Comparison of ENCODE assay signal across 1 cellular context in genomic region chr1:53982034-53982761, GRCh38.
TF ChIP-seq lines count a peak whose summit lies in the region.

No MANE protein-coding gene starts in this region.

TF ChIP-seq in K562, 482 proteins besides CTCF, POLR2A, EP300 and RAD21 (continued from another document):
- TF ChIP-seq RBBP5 (IDR thresholded peaks at IDR 0.05; ENCODE audit: borderline replicate concordance, insufficient read depth, low read length, poor library complexity, severe bottlenecking) (peak; percentile 65), ZNF584 (CRISPR knock-in tag; IDR thresholded peaks at IDR 0.05; ENCODE audit: low read depth) (0 out of 2 replicates have a peak, but pooled peaks have one; percentile 31), NFRKB (IDR thresholded peaks at IDR 0.05; ENCODE audit: low read depth) (peak; percentile 34; the same call in 1 of the 2 replicates), NRF1 (conservative IDR thresholded peaks at IDR 0.05 in 1 of 2, IDR thresholded peaks at IDR 0.05 in 1 of 2) (peak in 1 of 2 experiments; percentile 18; a peak in 1 of 4 replicates), SMARCE1 (IDR thresholded peaks at IDR 0.05) (peak; percentile 13; the same call in 1 of the 2 replicates)
- TF ChIP-seq, protein P1, sequence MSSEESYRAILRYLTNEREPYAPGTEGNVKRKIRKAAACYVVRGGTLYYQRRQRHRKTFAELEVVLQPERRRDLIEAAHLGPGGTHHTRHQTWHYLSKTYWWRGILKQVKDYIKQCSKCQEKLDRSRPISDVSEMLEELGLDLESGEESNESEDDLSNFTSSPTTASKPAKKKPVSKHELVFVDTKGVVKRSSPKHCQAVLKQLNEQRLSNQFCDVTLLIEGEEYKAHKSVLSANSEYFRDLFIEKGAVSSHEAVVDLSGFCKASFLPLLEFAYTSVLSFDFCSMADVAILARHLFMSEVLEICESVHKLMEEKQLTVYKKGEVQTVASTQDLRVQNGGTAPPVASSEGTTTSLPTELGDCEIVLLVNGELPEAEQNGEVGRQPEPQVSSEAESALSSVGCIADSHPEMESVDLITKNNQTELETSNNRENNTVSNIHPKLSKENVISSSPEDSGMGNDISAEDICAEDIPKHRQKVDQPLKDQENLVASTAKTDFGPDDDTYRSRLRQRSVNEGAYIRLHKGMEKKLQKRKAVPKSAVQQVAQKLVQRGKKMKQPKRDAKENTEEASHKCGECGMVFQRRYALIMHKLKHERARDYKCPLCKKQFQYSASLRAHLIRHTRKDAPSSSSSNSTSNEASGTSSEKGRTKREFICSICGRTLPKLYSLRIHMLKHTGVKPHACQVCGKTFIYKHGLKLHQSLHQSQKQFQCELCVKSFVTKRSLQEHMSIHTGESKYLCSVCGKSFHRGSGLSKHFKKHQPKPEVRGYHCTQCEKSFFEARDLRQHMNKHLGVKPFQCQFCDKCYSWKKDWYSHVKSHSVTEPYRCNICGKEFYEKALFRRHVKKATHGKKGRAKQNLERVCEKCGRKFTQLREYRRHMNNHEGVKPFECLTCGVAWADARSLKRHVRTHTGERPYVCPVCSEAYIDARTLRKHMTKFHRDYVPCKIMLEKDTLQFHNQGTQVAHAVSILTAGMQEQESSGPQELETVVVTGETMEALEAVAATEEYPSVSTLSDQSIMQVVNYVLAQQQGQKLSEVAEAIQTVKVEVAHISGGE (CRISPR knock-in tag; IDR thresholded peaks at IDR 0.05) = peak in 1 of 3 experiments; percentile 86; a peak in 2 of 6 replicates
